Comparison of ENCODE assay signal across 27 cellular contexts in genomic region chr19:52646571-52647222, GRCh38. TPM values are rescaled to one million over a fixed set of nuclear protein-coding genes. Genes with fewer than 3 reads are reported as not detected.
A peak's percentile ranks its signal among the peaks of the same experiment; 100 is the strongest.
DNase-seq lines count a peak whose midpoint lies in the region; ATAC-seq, FAIRE-seq and TF ChIP-seq lines count a peak whose summit lies in the region.
"Had no signal": no experiment of that assay in that cellular context is flagged by ENCODE, and none has a peak within 500 bp of the region (broad histone marks: within the 10 kb centered on the region; RNA-seq: fewer than 3 reads in every experiment).

No MANE protein-coding gene starts in this region.

- peak; percentile 23 for DNase-seq in DMS53 (lab: John Stamatoyannopoulos, UW)
- DNase-seq in DMS53 treated with DMSO at 0.1 percent for 48 hours (lab: John Stamatoyannopoulos, UW; ENCODE audit: unreplicated experiment) = no peak
- peak; percentile 90 for DNase-seq in NOMO-1 treated with DMSO at 0.1 percent for 48 hours (lab: John Stamatoyannopoulos, UW; ENCODE audit: unreplicated experiment)
- peak; percentile 65 for DNase-seq in astrocyte (ENCODE audit: low read depth)
- no peak for DNase-seq in thoracic aorta (ENCODE audit: low spot score)
- DNase-seq in GM23248 = no peak
- no peak for DNase-seq in T-cell
- DNase-seq: activated CD8-positive, alpha-beta memory T cell treated with anti-CD3 and anti-CD28 coated beads, Interleukin-2, amount 50 U/mL, for 48 hours; BE2C; EL; kidney; NCI-H1105; NCI-H2081 treated with DMSO at 0.1 percent for 48 hours; NCI-H510A treated with DMSO at 0.1 percent for 48 hours; nucleus accumbens; PC-3; SIG-M5; T-helper 2 cell; upper lobe of right lung; WERI-Rb-1 had no signal

- POLR2A ChIA-PET in T-cell (lab: Charles Lee) = no interaction called here

- 100% methylated on average over 1 of the region's 1 CpG for WGBS in GM23248 (ENCODE audit: low coverage in 1 of 2, low lambda C conversion rate in 2 of 2, missing lambda C conversion rate in 2 of 2), 2 experiments

- CTCF ChIA-PET in T-cell (lab: Charles Lee) = no interaction called here

- no peak overlapping the region for H3K4me3 ChIP-seq in astrocyte (ENCODE audit: insufficient read depth, low read depth, low read length)
- no peak overlapping the region for H3K4me3 ChIP-seq in thoracic aorta
- no peak overlapping the region for H3K4me3 ChIP-seq in GM23248
- H3K4me3 ChIP-seq: lung, upper lobe of right lung had no signal

- peaks cover 9% of the 10 kb centered on the region for H3K4me1 ChIP-seq in astrocyte (ENCODE audit: insufficient read depth, low read length)
- peaks cover 15 to 26% of the 10 kb centered on the region in 2 donors for H3K4me1 ChIP-seq in thoracic aorta (ENCODE audit: control insufficient read depth in 1 of 2, low read depth in 2 of 2)
- H3K4me1 ChIP-seq in GM23248 (ENCODE audit: insufficient read depth) = peaks cover 23% of the 10 kb centered on the region
- H3K4me1 ChIP-seq: BE2C, upper lobe of right lung had no signal

- no peaks in the 10 kb centered on the region for H4K20me1 ChIP-seq in astrocyte (ENCODE audit: insufficient read depth, low read length)
- H4K20me1 ChIP-seq in GM23248 (ENCODE audit: insufficient read depth) = no peaks in the 10 kb centered on the region

- no peaks in the 10 kb centered on the region for H3K79me2 ChIP-seq in astrocyte (ENCODE audit: insufficient read depth, low read length)
- H3K79me2 ChIP-seq in GM23248 (ENCODE audit: insufficient read depth) = no peaks in the 10 kb centered on the region

- H3K36me3 ChIP-seq in astrocyte (ENCODE audit: insufficient read depth, low read length) (peaks cover 3% of the 10 kb centered on the region), thoracic aorta (peaks cover under 1% of the 10 kb centered on the region), GM23248 (ENCODE audit: low read depth) (0 out of 2 replicates have a peak, but pooled peaks cover 3% of the 10 kb centered on the region)
- H3K36me3 ChIP-seq: BE2C, upper lobe of right lung had no signal

- peaks cover 16% of the 10 kb centered on the region for H3K36me3 Mint-ChIP-seq in astrocyte (ENCODE audit: low read depth, unreplicated experiment)
- H3K36me3 Mint-ChIP-seq in T-cell = peaks cover 52% of the 10 kb centered on the region

- in situ Hi-C loops in GM23248 (cut with MboI) = no loop called here

- H3K27me3 Mint-ChIP-seq in astrocyte (ENCODE audit: low read depth, unreplicated experiment) (no peaks in the 10 kb centered on the region), T-cell (no peaks in the 10 kb centered on the region)
- H3K27me3 Mint-ChIP-seq: dendritic cell treated with granulocyte-macrophage colony-stimulating factor and Interleukin-4, amounts not matched to agents 40 ng/mL and 50 ng/mL, for 4 days; IgD-negative memory B cell had no signal

- H3K4me1 Mint-ChIP-seq in astrocyte (ENCODE audit: low read depth, unreplicated experiment) (peaks cover 26% of the 10 kb centered on the region), T-cell (no peaks in the 10 kb centered on the region)
- H3K4me1 Mint-ChIP-seq: IgD-negative memory B cell had no signal

- H3K4me3 Mint-ChIP-seq in astrocyte (ENCODE audit: unreplicated experiment) = no peak overlapping the region
- no peak overlapping the region for H3K4me3 Mint-ChIP-seq in T-cell
- H3K4me3 Mint-ChIP-seq: dendritic cell treated with granulocyte-macrophage colony-stimulating factor and Interleukin-4, amounts not matched to agents 40 ng/mL and 50 ng/mL, for 4 days; IgD-negative memory B cell had no signal

- H3K9me3 ChIP-seq in astrocyte (ENCODE audit: insufficient read depth, low read depth, low read length) (no peaks in the 10 kb centered on the region), thoracic aorta (peaks cover 4% of the 10 kb centered on the region), GM23248 (ENCODE audit: low read depth) (no peaks in the 10 kb centered on the region)
- H3K9me3 ChIP-seq: BE2C had no signal

- H3F3A ChIP-seq in GM23248 (ENCODE audit: insufficient read depth) = peaks cover 25% of the 10 kb centered on the region

- ATAC-seq in thoracic aorta (ENCODE audit: insufficient number of reproducible peaks, low FRiP score, low read depth) (no peak), GM21576 (IDR thresholded peaks at IDR 0.05; ENCODE audit: unreplicated experiment) (no peak), T-cell (replicated peaks in 1 of 4) (no peak)
- ATAC-seq: PC-3, upper lobe of right lung had no signal

- no peak overlapping the region for H3K9ac ChIP-seq in astrocyte (ENCODE audit: low read length)
- no peak overlapping the region for H3K9ac ChIP-seq in GM23248

- TF ChIP-seq CTCF in astrocyte (IDR thresholded peaks at IDR 0.05; ENCODE audit: insufficient read depth, low read depth, low read length) = no peak
- no peak for TF ChIP-seq CTCF in thoracic aorta (IDR thresholded peaks at IDR 0.05)

- H3K27ac ChIP-seq in astrocyte (ENCODE audit: low read depth, low read length) (no peak overlapping the region), thoracic aorta (peak overlapping the region; percentile 72 to 93), GM23248 (no peak overlapping the region)
- H3K27ac ChIP-seq: 22Rv1, upper lobe of right lung, WERI-Rb-1 had no signal

- no peaks in the 10 kb centered on the region for H3K27me3 ChIP-seq in astrocyte (ENCODE audit: insufficient read depth, low read length)
- no peaks in the 10 kb centered on the region for H3K27me3 ChIP-seq in thoracic aorta (replicated peaks; ENCODE audit: insufficient read depth)
- H3K27me3 ChIP-seq in GM23248 (replicated peaks; ENCODE audit: insufficient read depth) = no peaks in the 10 kb centered on the region
- H3K27me3 ChIP-seq: BE2C, upper lobe of right lung had no signal

- H3K9me3 Mint-ChIP-seq in astrocyte (ENCODE audit: unreplicated experiment) (peaks cover 8% of the 10 kb centered on the region), T-cell (peaks cover 20 to 56% (median 34%) of the 10 kb centered on the region in 3 donors)

- H3K4me2 ChIP-seq in astrocyte (ENCODE audit: low read length) (no peak overlapping the region), GM23248 (ENCODE audit: unreplicated experiment) (no peak overlapping the region)

- no peaks in the 10 kb centered on the region for H3K9me2 ChIP-seq in GM23248 (ENCODE audit: insufficient read depth)

- H2AFZ ChIP-seq in astrocyte (ENCODE audit: low read depth, low read length) (no peak overlapping the region), GM23248 (no peak overlapping the region)

- no peak for FAIRE-seq in astrocyte (lab: Jason Lieb, UNC)
- FAIRE-seq: bronchial epithelial cell, frontal cortex, kidney had no signal

- H3K27ac Mint-ChIP-seq in astrocyte (ENCODE audit: unreplicated experiment) (no peak overlapping the region), T-cell (no peak overlapping the region)
- H3K27ac Mint-ChIP-seq: dendritic cell treated with granulocyte-macrophage colony-stimulating factor and Interleukin-4, amounts not matched to agents 40 ng/mL and 50 ng/mL, for 4 days; IgD-negative memory B cell had no signal

RNA-seq across cellular contexts. Expression of gene ZNF83, which starts 8.5 kb away (rescaled TPM):
- total RNA-seq in astrocyte (27.6 and 35.4 TPM in 2 replicates), thoracic aorta (100 to 1,000 TPM in 1 of 2 donors, 10 to 100 TPM in 1; 70.0 to 143 TPM), T-cell (10 to 100 TPM; 63.9 to 99.4 (median 84.6) TPM)
- 29.1 and 55.8 TPM in 2 replicates for total RNA-seq in GM23248 (2014; rRNA removed; shearing (Covaris generic))
- 24.7 and 27.9 TPM in 2 replicates for polyA plus RNA-seq in GM23248 (2016; fragmentation: Nextera tagmentation; extraction: Ambion mirVana)

Comparison
In these comparisons a context has a peak if more than half of its experiments do, and no peak if none do; other contexts are left out.
1. DNase-seq: peak in DMS53 (single experiment), NOMO-1 treated with DMSO at 0.1 percent for 48 hours (single experiment) and astrocyte (single experiment); none in DMS53 treated with DMSO at 0.1 percent for 48 hours (single experiment), thoracic aorta (single experiment), GM23248 (single experiment) and T-cell (0 of 34).
2. H3K27ac ChIP-seq: peak in thoracic aorta (2 of 2); none in astrocyte (single experiment) and GM23248 (single experiment).